Comparison of ENCODE assay signal across 8 cellular contexts in genomic region chr11:695606-696381, GRCh38. TPM values are rescaled to one million over a fixed set of nuclear protein-coding genes. Genes with fewer than 3 reads are reported as not detected.
DNase-seq lines count a peak whose midpoint lies in the region; ATAC-seq and TF ChIP-seq lines count a peak whose summit lies in the region.

Gene TMEM80, plus strand, starts transcription at chr11:695816. Its CDS starts 12 bp downstream, at chr11:695828.

- DNase-seq in AG09309 (ENCODE audit: low read depth) (peak; percentile 80), NCI-H510A treated with DMSO at 0.1 percent for 48 hours (lab: John Stamatoyannopoulos, UW) (peak; percentile 84), colonic mucosa (peak; percentile 99)
- DNase-seq in activated CD4-positive, alpha-beta T cell treated with anti-CD3 and anti-CD28 coated beads for 4 hours = peak; percentile 92 to 93
- DNase-seq in stimulated activated CD4-positive, alpha-beta T cell treated with anti-CD3 and anti-CD28 coated beads, Interleukin-1b, Interleukin-23, amount 100 ng/mL, for 4 hours (ENCODE audit: low read depth in 2 of 2) = peak; percentile 79 to 95

- H3K27me3 ChIP-seq in colonic mucosa (no peaks in the 10 kb centered on the region), layer of hippocampus (ENCODE audit: control insufficient read depth, insufficient read depth, low read length) (no peaks in the 10 kb centered on the region)

- TF ChIP-seq POLR2A in GM19099 (IDR thresholded peaks at IDR 0.05; ENCODE audit: extremely low read depth, insufficient read length, low read depth) = peak; percentile 82

- H3K9me3 ChIP-seq in colonic mucosa = no peaks in the 10 kb centered on the region

- H3K36me3 ChIP-seq in colonic mucosa = no peaks in the 10 kb centered on the region

- H3K27ac ChIP-seq in colonic mucosa (peak within 1 kb of the TSS; percentile 100), layer of hippocampus (ENCODE audit: low read depth, low read length) (peak within 1 kb of the TSS; percentile 99)

- TF ChIP-seq CTCF in AG09309 (IDR thresholded peaks at IDR 0.05; ENCODE audit: control insufficient read depth, insufficient read depth, low read depth, low read length, missing control alignments) = no peak
- TF ChIP-seq CTCF in colonic mucosa (IDR thresholded peaks at IDR 0.05) = no peak

- peak within 1 kb of the TSS; percentile 79 to 94 for H3K9ac ChIP-seq in colonic mucosa (ENCODE audit: low read depth in 2 of 2, low read length in 2 of 2)

- intact Hi-C loops in colonic mucosa (cut with DNase I) = loop anchor here (2.0 kb wide), 1 partner anchor 23 kb away; no protein-coding TSS in a partner anchor

- ATAC-seq in HG03432 (IDR thresholded peaks at IDR 0.05; ENCODE audit: unreplicated experiment) = peak; percentile 69

- peak within 1 kb of the TSS; percentile 53 for H3K4me3 ChIP-seq in AG09309 (ENCODE audit: control insufficient read depth, low read depth, low read length)
- H3K4me3 ChIP-seq in colonic mucosa = peak within 1 kb of the TSS; percentile 82

- H3K4me1 ChIP-seq in colonic mucosa = peaks cover 19% of the 10 kb centered on the region

RNA-seq across cellular contexts. Expression of gene TMEM80, which starts in this region (rescaled TPM):
- total RNA-seq in colonic mucosa = 10 to 100 TPM; 18.4 to 36.6 TPM

Comparison
In these comparisons a context has a peak if more than half of its experiments do, and no peak if none do; other contexts are left out.
1. Peak in every context shown above with its lines: DNase-seq, ATAC-seq, H3K4me3 ChIP-seq and H3K27ac ChIP-seq.